Comparison of ENCODE assay signal across 31 cellular contexts in the genomic region with DNA sequence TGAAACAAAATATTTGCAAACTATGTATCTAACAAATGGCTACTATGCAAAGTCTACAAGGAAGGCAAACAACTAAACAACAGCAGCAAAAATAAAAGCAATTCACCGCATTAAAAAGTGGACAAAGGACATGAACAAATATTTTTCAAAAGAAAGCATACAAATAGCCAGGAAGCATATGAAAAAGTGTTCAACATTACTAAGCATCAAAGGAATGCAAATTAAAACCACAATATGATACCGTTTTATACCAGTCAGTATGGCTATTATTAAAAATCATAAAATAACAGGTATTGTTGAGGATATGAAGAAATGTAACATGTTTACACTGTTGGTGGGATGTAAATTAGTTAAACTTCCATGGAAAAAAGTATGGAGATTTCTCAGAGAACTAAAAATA.
DNase-seq lines count a peak whose midpoint lies in the region; ATAC-seq and TF ChIP-seq lines count a peak whose summit lies in the region.
"Had no signal": no experiment of that assay in that cellular context is flagged by ENCODE, and none has a peak within 500 bp of the region (broad histone marks: within the 10 kb centered on the region; RNA-seq: fewer than 3 reads in every experiment).

No MANE protein-coding gene starts in this region.

- intact Hi-C loops in PC-3 (cut with micrococcal nuclease), result no loop called here

- H3K4me1 ChIP-seq in PC-3 (ENCODE audit: insufficient read depth, low read length), result no peaks in the 10 kb centered on the region
- H3K4me1 ChIP-seq in upper lobe of left lung, result no peaks in the 10 kb centered on the region
- H3K4me1 ChIP-seq: A549; BE2C; BLaER1; BLaER1 treated with 17β-estradiol and CSF1 and Interleukin-3, amounts not matched to agents 10 nM and 100 nM; Caco-2 had no signal

- no peak overlapping the region for H3K27ac ChIP-seq in PC-3 (ENCODE audit: low read length)
- H3K27ac ChIP-seq in upper lobe of left lung, result no peak overlapping the region
- H3K27ac ChIP-seq: 22Rv1; A549; BLaER1; BLaER1 treated with 17β-estradiol and CSF1 and Interleukin-3, amounts not matched to agents 10 nM and 100 nM; C4-2B had no signal

- no peak for TF ChIP-seq POLR2A in upper lobe of left lung (IDR thresholded peaks at IDR 0.05)

- H2AFZ ChIP-seq in PC-3 (ENCODE audit: low read length), result no peak overlapping the region

- POLR2A ChIA-PET in PC-3 (lab: Charles Lee; ENCODE audit: unreplicated experiment), result no interaction called here

- no peak for TF ChIP-seq EP300 in upper lobe of left lung (IDR thresholded peaks at IDR 0.05)

- H3K9me3 ChIP-seq in PC-3 (ENCODE audit: low read length), result no peaks in the 10 kb centered on the region
- H3K9me3 ChIP-seq in upper lobe of left lung, result no peaks in the 10 kb centered on the region
- H3K9me3 ChIP-seq: A549; BE2C; BLaER1; BLaER1 treated with 17β-estradiol and CSF1 and Interleukin-3, amounts not matched to agents 10 nM and 100 nM; Caco-2 had no signal

- no peak overlapping the region for H3K9ac ChIP-seq in PC-3 (ENCODE audit: low read length)
- H3K9ac ChIP-seq: BLaER1; BLaER1 treated with 17β-estradiol and CSF1 and Interleukin-3, amounts not matched to agents 10 nM and 100 nM had no signal

- no peaks in the 10 kb centered on the region for H3K9me2 ChIP-seq in PC-3 (replicated peaks; ENCODE audit: low read length)

- DNase-seq in LHCN-M2 (ENCODE audit: low read depth), result peak; percentile 58
- DNase-seq in PC-3, result peak; percentile 8
- DNase-seq in myocyte (ENCODE audit: low read depth), result peak; percentile 9
- DNase-seq in upper lobe of left lung, result no peak
- DNase-seq in hypothalamus (lab: John Stamatoyannopoulos, UW), result no peak
- DNase-seq: 8988T; ACHN; AML-193; BE2C; C1 segment of cervical spinal cord; Caco-2; Calu3; CD4-positive, alpha-beta memory T cell; CD4-positive, alpha-beta T cell; CD4-positive, CD25-positive, alpha-beta regulatory T cell; CD8-positive, alpha-beta memory T cell; CD8-positive, alpha-beta T cell; COR-L47; DMS 273 treated with DMSO at 0.1 percent for 48 hours; DMS153; DMS53; DMS79; DMS79 treated with DMSO at 0.1 percent for 48 hours; DND-41; EL had no signal

- H3F3A ChIP-seq in PC-3 (ENCODE audit: low read length, unreplicated experiment), result no peaks in the 10 kb centered on the region

- no peak overlapping the region for H3K4me2 ChIP-seq in PC-3 (ENCODE audit: low read length)
- H3K4me2 ChIP-seq: A549; BLaER1; BLaER1 treated with 17β-estradiol and CSF1 and Interleukin-3, amounts not matched to agents 10 nM and 100 nM had no signal

- no peaks in the 10 kb centered on the region for H3K79me2 ChIP-seq in PC-3 (ENCODE audit: low read length)

- peak; percentile 82 for ATAC-seq in PC-3
- no peak for ATAC-seq in GM19351 (IDR thresholded peaks at IDR 0.05; ENCODE audit: unreplicated experiment)
- ATAC-seq in upper lobe of left lung (ENCODE audit: low FRiP score in 2 of 2), result no peak
- ATAC-seq: A549; CD8-positive, alpha-beta T cell had no signal

- WGBS in upper lobe of left lung, 2 donors, result 87 to 94% methylated on average over 2 of the region's 2 CpGs

- no peaks in the 10 kb centered on the region for H4K20me1 ChIP-seq in PC-3 (ENCODE audit: low read length)
- H4K20me1 ChIP-seq: BLaER1; BLaER1 treated with 17β-estradiol and CSF1 and Interleukin-3, amounts not matched to agents 10 nM and 100 nM had no signal

- no TSS peak for BruUV-seq in PC-3 (replicated peaks; lab: Mats Ljungman, UMichigan)

- CTCF ChIA-PET in PC-3 (lab: Charles Lee), result no interaction called here

- TF ChIP-seq CTCF in PC-3 (conservative IDR thresholded peaks at IDR 0.05; ENCODE audit: low read depth, low read length) (no peak), upper lobe of left lung (IDR thresholded peaks at IDR 0.05) (no peak)

- H3K27me3 ChIP-seq in PC-3 (ENCODE audit: low read length) (no peaks in the 10 kb centered on the region), upper lobe of left lung (no peaks in the 10 kb centered on the region)
- H3K27me3 ChIP-seq: BE2C; BLaER1; BLaER1 treated with 17β-estradiol and CSF1 and Interleukin-3, amounts not matched to agents 10 nM and 100 nM had no signal

- no peak overlapping the region for H3K4me3 ChIP-seq in PC-3 (ENCODE audit: low read length)
- H3K4me3 ChIP-seq in upper lobe of left lung, result no peak overlapping the region
- H3K4me3 ChIP-seq: A549; BLaER1; BLaER1 treated with 17β-estradiol and CSF1 and Interleukin-3, amounts not matched to agents 10 nM and 100 nM had no signal

- H3K36me3 ChIP-seq in PC-3 (ENCODE audit: low read depth, low read length) (no peaks in the 10 kb centered on the region), upper lobe of left lung (no peaks in the 10 kb centered on the region)
- H3K36me3 ChIP-seq: BE2C; BLaER1; BLaER1 treated with 17β-estradiol and CSF1 and Interleukin-3, amounts not matched to agents 10 nM and 100 nM had no signal

Comparison
In these comparisons a context has a peak if more than half of its experiments do, and no peak if none do; other contexts are left out.
1. DNase-seq: peak in LHCN-M2 (single experiment), PC-3 (single experiment) and myocyte (single experiment); none in upper lobe of left lung (0 of 2) and hypothalamus (0 of 51).